ENCODE assay signal across 23 cellular contexts in genomic region chr3:192055946-192056345, GRCh38.
A peak's percentile ranks its signal among the peaks of the same experiment; 100 is the strongest.
DNase-seq lines count a peak whose midpoint lies in the region; ATAC-seq, FAIRE-seq and TF ChIP-seq lines count a peak whose summit lies in the region.
"Had no signal": no experiment of that assay in that cellular context is flagged by ENCODE, and none has a peak within 500 bp of the region (broad histone marks: within the 10 kb centered on the region; RNA-seq: fewer than 3 reads in every experiment).

No MANE protein-coding gene starts in this region.

- no peak for ATAC-seq in SK-N-SH treated with all-trans-retinoic acid at 6 μM for 48 hours
- no peak for ATAC-seq in HG03280 (IDR thresholded peaks at IDR 0.05; ENCODE audit: unreplicated experiment)
- ATAC-seq in GM18861 (IDR thresholded peaks at IDR 0.05; ENCODE audit: unreplicated experiment): no peak
- ATAC-seq: GM23338, HCT116 had no signal

- H3K79me2 ChIP-seq in SK-N-SH (ENCODE audit: insufficient read depth) (no peaks in the 10 kb centered on the region), OCI-LY7 (ENCODE audit: insufficient read depth, low read depth, low read length) (no peaks in the 10 kb centered on the region), endothelial cell of umbilical vein (ENCODE audit: control insufficient read depth, insufficient read depth, low read length) (no peaks in the 10 kb centered on the region)

- TF ChIP-seq POLR2A in endothelial cell of umbilical vein (IDR thresholded peaks at IDR 0.05; ENCODE audit: low read depth, low read length): no peak

- H3K9me2 ChIP-seq in SK-N-SH (no peaks in the 10 kb centered on the region; the same call in 1 of the 2 replicates), OCI-LY7 (ENCODE audit: insufficient read depth, low read length) (no peaks in the 10 kb centered on the region)

- H3K27ac ChIP-seq in SK-N-SH (ENCODE audit: low read depth in 2 of 2, low read length in 1 of 2): no peak overlapping the region
- H3K27ac ChIP-seq in OCI-LY7 (ENCODE audit: low read depth, low read length, poor library complexity, severe bottlenecking): no peak overlapping the region
- H3K27ac ChIP-seq in endothelial cell of umbilical vein (ENCODE audit: insufficient read depth, low read depth, low read length): peak overlapping the region; percentile 81
- H3K27ac ChIP-seq: 22Rv1; BLaER1 treated with 17β-estradiol and CSF1 and Interleukin-3, amounts not matched to agents 10 nM and 100 nM had no signal

- no peaks in the 10 kb centered on the region for H3F3A ChIP-seq in SK-N-SH (replicated peaks; ENCODE audit: insufficient read depth)

- TF ChIP-seq RAD21 in SK-N-SH (IDR thresholded peaks at IDR 0.05; ENCODE audit: low read length): no peak

- 1% methylated on average over 3 of the region's 3 CpGs for WGBS in SK-N-SH (ENCODE audit: low lambda C conversion rate)

- no peaks in the 10 kb centered on the region for H3K9me3 ChIP-seq in SK-N-SH
- H3K9me3 ChIP-seq in OCI-LY7 (ENCODE audit: low read length): no peaks in the 10 kb centered on the region
- H3K9me3 ChIP-seq in endothelial cell of umbilical vein (replicated peaks; ENCODE audit: control insufficient read depth, insufficient read depth, low read length): no peaks in the 10 kb centered on the region
- H3K9me3 ChIP-seq: BE2C; BLaER1 treated with 17β-estradiol and CSF1 and Interleukin-3, amounts not matched to agents 10 nM and 100 nM had no signal

- no peaks in the 10 kb centered on the region for H3K9me1 ChIP-seq in endothelial cell of umbilical vein (replicated peaks; ENCODE audit: control insufficient read depth, extremely low read depth, insufficient read depth, low read length)

- dilution Hi-C loops in endothelial cell of umbilical vein (cut with MboI; ENCODE audit: extremely low pct_ligation_motif_present, low sequenced_read_pairs): no loop called here

- TF ChIP-seq EP300 in SK-N-SH (IDR thresholded peaks at IDR 0.05; ENCODE audit: borderline replicate concordance in 1 of 2, low read depth in 1 of 2, low read length in 1 of 2): no peak

- H3K9ac ChIP-seq in SK-N-SH: no peak overlapping the region
- peak overlapping the region; percentile 35 for H3K9ac ChIP-seq in endothelial cell of umbilical vein (replicated peaks; ENCODE audit: extremely low read depth, insufficient read depth, low read length)
- H3K9ac ChIP-seq: BLaER1 treated with 17β-estradiol and CSF1 and Interleukin-3, amounts not matched to agents 10 nM and 100 nM had no signal

- BruUV-seq in OCI-LY7 (replicated peaks; lab: Mats Ljungman, UMichigan) (no TSS peak), endothelial cell of umbilical vein (replicated peaks; lab: Mats Ljungman, UMichigan) (no TSS peak)

- DNase-seq in SK-N-SH (no peak), OCI-LY7 (ENCODE audit: low spot score) (no peak), endothelial cell of umbilical vein (ENCODE audit: low read depth, low spot score) (peak; percentile 55), AG08395 (ENCODE audit: low spot score) (no peak)
- DNase-seq: AML-193; BE2C; Calu3; CD4-positive, alpha-beta memory T cell; COR-L47; DMS53; DMS79 treated with DMSO at 0.1 percent for 48 hours; GF-D8; H9 had no signal

- H3K4me3 ChIP-seq in SK-N-SH (ENCODE audit: low read depth in 2 of 2, low read length in 1 of 2) (no peak overlapping the region), OCI-LY7 (ENCODE audit: low read depth, low read length, poor library complexity, severe bottlenecking) (no peak overlapping the region), endothelial cell of umbilical vein (replicated peaks in 1 of 3; ENCODE audit: insufficient read depth in 1 of 3, low read depth in 1 of 3, low read length in 3 of 3) (no peak overlapping the region)
- H3K4me3 ChIP-seq: BLaER1 treated with 17β-estradiol and CSF1 and Interleukin-3, amounts not matched to agents 10 nM and 100 nM; GM23338 had no signal

- H2AFZ ChIP-seq in SK-N-SH (ENCODE audit: low read depth) (0 out of 2 replicates have a peak overlapping the region, but pooled peaks have one; percentile 49), OCI-LY7 (ENCODE audit: low read length) (peak overlapping the region; percentile 23; the same call in 1 of the 2 replicates), endothelial cell of umbilical vein (ENCODE audit: low read depth, low read length) (peak overlapping the region; percentile 71)
- H2AFZ ChIP-seq: GM23338 had no signal

- H3K4me1 ChIP-seq in SK-N-SH (ENCODE audit: control insufficient read depth in 1 of 2, insufficient read depth in 2 of 2, low read depth in 1 of 2, low read length in 1 of 2): 0 out of 4 replicates have a peak, but pooled peaks cover 0 to 5% of the 10 kb centered on the region in 2 experiments
- peaks cover 10% of the 10 kb centered on the region for H3K4me1 ChIP-seq in OCI-LY7 (ENCODE audit: insufficient read depth, low read length, poor library complexity, severe bottlenecking)
- peaks cover 27% of the 10 kb centered on the region for H3K4me1 ChIP-seq in endothelial cell of umbilical vein (ENCODE audit: control insufficient read depth, extremely low read depth, insufficient read depth, low read length)
- H3K4me1 ChIP-seq: BE2C; BLaER1 treated with 17β-estradiol and CSF1 and Interleukin-3, amounts not matched to agents 10 nM and 100 nM had no signal

- no peak overlapping the region for H3K4me2 ChIP-seq in SK-N-SH
- no peak overlapping the region for H3K4me2 ChIP-seq in OCI-LY7 (ENCODE audit: low read length)
- H3K4me2 ChIP-seq in endothelial cell of umbilical vein (ENCODE audit: insufficient read depth, low read length): peak overlapping the region; percentile 91
- H3K4me2 ChIP-seq: BLaER1 treated with 17β-estradiol and CSF1 and Interleukin-3, amounts not matched to agents 10 nM and 100 nM; GM23338 had no signal

- POLR2A ChIA-PET in SK-N-SH (lab: Yijun Ruan, JAX) (no interaction called here), OCI-LY7 (lab: Charles Lee) (no interaction called here), endothelial cell of umbilical vein (lab: Charles Lee) (no interaction called here)

- H4K20me1 ChIP-seq in SK-N-SH (ENCODE audit: insufficient read depth): no peaks in the 10 kb centered on the region
- H4K20me1 ChIP-seq in OCI-LY7 (ENCODE audit: insufficient read depth, low read length): no peaks in the 10 kb centered on the region
- H4K20me1 ChIP-seq in endothelial cell of umbilical vein (replicated peaks; ENCODE audit: control insufficient read depth, extremely low read depth, insufficient read depth, low read length): no peaks in the 10 kb centered on the region
- H4K20me1 ChIP-seq: BLaER1 treated with 17β-estradiol and CSF1 and Interleukin-3, amounts not matched to agents 10 nM and 100 nM had no signal

- no peak for TF ChIP-seq CTCF in SK-N-SH (IDR thresholded peaks at IDR 0.05)
- TF ChIP-seq CTCF in OCI-LY7 (conservative IDR thresholded peaks at IDR 0.05; ENCODE audit: low read length): no peak
- TF ChIP-seq CTCF in endothelial cell of umbilical vein (IDR thresholded peaks at IDR 0.05; ENCODE audit: extremely low read depth in 1 of 2, insufficient read depth in 1 of 2, low read depth in 1 of 2, low read length in 2 of 2): no peak

- intact Hi-C loops in OCI-LY7 (cut with micrococcal nuclease; ENCODE audit: unreplicated experiment): no loop called here
- intact Hi-C loops in endothelial cell of umbilical vein (cut with micrococcal nuclease): loop anchor here (1.0 to 5.0 kb wide), 11 partner anchors 7 to 1489 kb away; no protein-coding TSS in a partner anchor

- CTCF ChIA-PET in SK-N-SH (lab: Yijun Ruan, JAX) (no interaction called here), OCI-LY7 (lab: Charles Lee; ENCODE audit: unreplicated experiment) (no interaction called here), endothelial cell of umbilical vein (lab: Charles Lee) (no interaction called here)

- FAIRE-seq in endothelial cell of umbilical vein (lab: Jason Lieb, UNC): peak; percentile 64
- FAIRE-seq: A204.1, GM12891, GM18507 had no signal

- no peaks in the 10 kb centered on the region for H3K36me3 ChIP-seq in SK-N-SH (replicated peaks in 1 of 2; ENCODE audit: control insufficient read depth in 1 of 2, insufficient read depth in 2 of 2, low read length in 1 of 2)
- no peaks in the 10 kb centered on the region for H3K36me3 ChIP-seq in OCI-LY7 (ENCODE audit: insufficient read depth, low read length)
- H3K36me3 ChIP-seq in endothelial cell of umbilical vein (ENCODE audit: control insufficient read depth in 2 of 2, extremely low read depth in 1 of 2, insufficient read depth in 2 of 2, low read length in 2 of 2): no peaks in the 10 kb centered on the region
- H3K36me3 ChIP-seq: BE2C; BLaER1 treated with 17β-estradiol and CSF1 and Interleukin-3, amounts not matched to agents 10 nM and 100 nM had no signal

- H3K27me3 ChIP-seq in SK-N-SH (ENCODE audit: insufficient read depth): no peaks in the 10 kb centered on the region
- no peaks in the 10 kb centered on the region for H3K27me3 ChIP-seq in endothelial cell of umbilical vein (ENCODE audit: control insufficient read depth in 2 of 2, insufficient read depth in 2 of 2, low read length in 2 of 2)
- H3K27me3 ChIP-seq: BE2C; BLaER1 treated with 17β-estradiol and CSF1 and Interleukin-3, amounts not matched to agents 10 nM and 100 nM had no signal

TF ChIP-seq in SK-N-SH, 30 proteins besides CTCF, POLR2A, EP300 and RAD21 (continues in another document):
- TF ChIP-seq TEAD4 (IDR thresholded peaks at IDR 0.05; ENCODE audit: borderline replicate concordance, insufficient read depth): no peak
- TF ChIP-seq GABPA (IDR thresholded peaks at IDR 0.05; ENCODE audit: low read depth): no peak
- no peak for TF ChIP-seq RXRA (IDR thresholded peaks at IDR 0.05; ENCODE audit: borderline replicate concordance, low read depth)
- no peak for TF ChIP-seq YY1 (IDR thresholded peaks at IDR 0.05; ENCODE audit: low read depth)

TF ChIP-seq in endothelial cell of umbilical vein, 7 proteins besides CTCF, POLR2A, EP300 and RAD21:
- TF ChIP-seq MYC (IDR thresholded peaks at IDR 0.05; ENCODE audit: low read depth, low read length): no peak
- TF ChIP-seq JUN (IDR thresholded peaks at IDR 0.05; ENCODE audit: borderline replicate concordance, insufficient read depth, insufficient read length, low read depth): no peak
- no peak for TF ChIP-seq FOS (IDR thresholded peaks at IDR 0.05; ENCODE audit: borderline replicate concordance, insufficient read depth, low read length)
- TF ChIP-seq MAX (IDR thresholded peaks at IDR 0.05; ENCODE audit: insufficient read depth, insufficient read length): no peak
- no peak for TF ChIP-seq POLR2AphosphoS5 (IDR thresholded peaks at IDR 0.05; ENCODE audit: insufficient read depth, low read depth, low read length)
- TF ChIP-seq GATA2 (IDR thresholded peaks at IDR 0.05; ENCODE audit: insufficient read depth, insufficient read length, low read depth, low read length): no peak
- TF ChIP-seq EZH2 (IDR thresholded peaks at IDR 0.05; ENCODE audit: borderline replicate concordance, low read depth, low read length, severe bottlenecking): no peak
